ENCODE assay signal across 1 cellular context in the genomic region with DNA sequence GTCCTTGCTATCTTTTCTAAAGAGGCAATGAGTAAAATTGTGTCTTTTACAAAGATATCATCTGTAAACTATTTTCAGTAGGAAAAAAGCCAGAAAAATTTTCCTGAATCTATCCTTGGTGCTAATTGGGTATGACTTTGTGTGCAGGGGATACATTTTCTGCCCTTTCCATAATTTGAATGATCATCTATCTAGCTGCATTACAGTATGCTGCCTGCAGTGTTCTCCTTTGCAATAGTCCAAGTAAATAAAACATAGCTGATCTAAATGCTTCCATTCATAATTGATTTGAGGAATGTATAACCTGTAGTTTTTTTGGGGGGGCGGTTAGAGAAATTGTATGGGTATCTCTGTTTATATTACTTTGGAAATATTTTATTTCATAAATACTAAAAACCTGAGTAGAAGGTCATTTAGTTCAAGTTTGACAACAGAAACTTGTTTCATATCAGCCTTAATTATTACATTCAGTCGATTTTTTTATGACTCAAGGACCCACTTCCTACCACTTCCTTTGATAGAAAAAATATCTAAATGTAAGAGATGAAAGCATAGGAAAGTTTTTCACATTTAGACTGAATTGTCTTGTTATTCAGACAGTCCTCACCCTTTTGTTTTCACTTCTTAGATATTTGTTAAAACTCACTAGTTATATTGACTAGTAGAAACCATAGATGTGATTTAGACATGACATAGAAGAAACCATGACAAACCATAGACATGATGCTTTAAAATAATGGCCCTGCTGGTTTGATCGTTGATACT.
TF ChIP-seq lines count a peak whose summit lies in the region.

No MANE protein-coding gene starts in this region.

TF ChIP-seq in K562, 482 proteins besides CTCF, POLR2A, EP300 and RAD21 (continued from another document):
- TF ChIP-seq, protein P1, sequence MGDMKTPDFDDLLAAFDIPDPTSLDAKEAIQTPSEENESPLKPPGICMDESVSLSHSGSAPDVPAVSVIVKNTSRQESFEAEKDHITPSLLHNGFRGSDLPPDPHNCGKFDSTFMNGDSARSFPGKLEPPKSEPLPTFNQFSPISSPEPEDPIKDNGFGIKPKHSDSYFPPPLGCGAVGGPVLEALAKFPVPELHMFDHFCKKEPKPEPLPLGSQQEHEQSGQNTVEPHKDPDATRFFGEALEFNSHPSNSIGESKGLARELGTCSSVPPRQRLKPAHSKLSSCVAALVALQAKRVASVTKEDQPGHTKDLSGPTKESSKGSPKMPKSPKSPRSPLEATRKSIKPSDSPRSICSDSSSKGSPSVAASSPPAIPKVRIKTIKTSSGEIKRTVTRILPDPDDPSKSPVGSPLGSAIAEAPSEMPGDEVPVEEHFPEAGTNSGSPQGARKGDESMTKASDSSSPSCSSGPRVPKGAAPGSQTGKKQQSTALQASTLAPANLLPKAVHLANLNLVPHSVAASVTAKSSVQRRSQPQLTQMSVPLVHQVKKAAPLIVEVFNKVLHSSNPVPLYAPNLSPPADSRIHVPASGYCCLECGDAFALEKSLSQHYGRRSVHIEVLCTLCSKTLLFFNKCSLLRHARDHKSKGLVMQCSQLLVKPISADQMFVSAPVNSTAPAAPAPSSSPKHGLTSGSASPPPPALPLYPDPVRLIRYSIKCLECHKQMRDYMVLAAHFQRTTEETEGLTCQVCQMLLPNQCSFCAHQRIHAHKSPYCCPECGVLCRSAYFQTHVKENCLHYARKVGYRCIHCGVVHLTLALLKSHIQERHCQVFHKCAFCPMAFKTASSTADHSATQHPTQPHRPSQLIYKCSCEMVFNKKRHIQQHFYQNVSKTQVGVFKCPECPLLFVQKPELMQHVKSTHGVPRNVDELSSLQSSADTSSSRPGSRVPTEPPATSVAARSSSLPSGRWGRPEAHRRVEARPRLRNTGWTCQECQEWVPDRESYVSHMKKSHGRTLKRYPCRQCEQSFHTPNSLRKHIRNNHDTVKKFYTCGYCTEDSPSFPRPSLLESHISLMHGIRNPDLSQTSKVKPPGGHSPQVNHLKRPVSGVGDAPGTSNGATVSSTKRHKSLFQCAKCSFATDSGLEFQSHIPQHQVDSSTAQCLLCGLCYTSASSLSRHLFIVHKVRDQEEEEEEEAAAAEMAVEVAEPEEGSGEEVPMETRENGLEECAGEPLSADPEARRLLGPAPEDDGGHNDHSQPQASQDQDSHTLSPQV (IDR thresholded peaks at IDR 0.05): no peak
- TF ChIP-seq, protein P2, sequence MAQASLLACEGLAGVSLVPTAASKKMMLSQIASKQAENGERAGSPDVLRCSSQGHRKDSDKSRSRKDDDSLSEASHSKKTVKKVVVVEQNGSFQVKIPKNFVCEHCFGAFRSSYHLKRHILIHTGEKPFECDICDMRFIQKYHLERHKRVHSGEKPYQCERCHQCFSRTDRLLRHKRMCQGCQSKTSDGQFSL (CRISPR knock-in tag; IDR thresholded peaks at IDR 0.05): no peak
- TF ChIP-seq, protein P2 (tag; IDR thresholded peaks at IDR 0.05): no peak
- TF ChIP-seq STAT5A (IDR thresholded peaks at IDR 0.05; ENCODE audit: borderline replicate concordance, low read length) (no peak), TAF9B (IDR thresholded peaks at IDR 0.05; ENCODE audit: partially characterized antibody) (no peak), ZNF830 (CRISPR knock-in tag; IDR thresholded peaks at IDR 0.05) (no peak), PCBP2 (IDR thresholded peaks at IDR 0.05; ENCODE audit: low read depth, low read length, poor library complexity, severe bottlenecking) (no peak), ZEB2 (IDR thresholded peaks at IDR 0.05) (no peak), HDAC1 (IDR thresholded peaks at IDR 0.05) (no peak), RCOR1 (IDR thresholded peaks at IDR 0.05; ENCODE audit: borderline replicate concordance in 1 of 2, low read depth in 2 of 2, low read length in 2 of 2) (no peak)
- TF ChIP-seq, protein P3, sequence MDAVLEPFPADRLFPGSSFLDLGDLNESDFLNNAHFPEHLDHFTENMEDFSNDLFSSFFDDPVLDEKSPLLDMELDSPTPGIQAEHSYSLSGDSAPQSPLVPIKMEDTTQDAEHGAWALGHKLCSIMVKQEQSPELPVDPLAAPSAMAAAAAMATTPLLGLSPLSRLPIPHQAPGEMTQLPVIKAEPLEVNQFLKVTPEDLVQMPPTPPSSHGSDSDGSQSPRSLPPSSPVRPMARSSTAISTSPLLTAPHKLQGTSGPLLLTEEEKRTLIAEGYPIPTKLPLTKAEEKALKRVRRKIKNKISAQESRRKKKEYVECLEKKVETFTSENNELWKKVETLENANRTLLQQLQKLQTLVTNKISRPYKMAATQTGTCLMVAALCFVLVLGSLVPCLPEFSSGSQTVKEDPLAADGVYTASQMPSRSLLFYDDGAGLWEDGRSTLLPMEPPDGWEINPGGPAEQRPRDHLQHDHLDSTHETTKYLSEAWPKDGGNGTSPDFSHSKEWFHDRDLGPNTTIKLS (IDR thresholded peaks at IDR 0.05; ENCODE audit: borderline replicate concordance, low read depth): no peak
